In the genomic region with DNA sequence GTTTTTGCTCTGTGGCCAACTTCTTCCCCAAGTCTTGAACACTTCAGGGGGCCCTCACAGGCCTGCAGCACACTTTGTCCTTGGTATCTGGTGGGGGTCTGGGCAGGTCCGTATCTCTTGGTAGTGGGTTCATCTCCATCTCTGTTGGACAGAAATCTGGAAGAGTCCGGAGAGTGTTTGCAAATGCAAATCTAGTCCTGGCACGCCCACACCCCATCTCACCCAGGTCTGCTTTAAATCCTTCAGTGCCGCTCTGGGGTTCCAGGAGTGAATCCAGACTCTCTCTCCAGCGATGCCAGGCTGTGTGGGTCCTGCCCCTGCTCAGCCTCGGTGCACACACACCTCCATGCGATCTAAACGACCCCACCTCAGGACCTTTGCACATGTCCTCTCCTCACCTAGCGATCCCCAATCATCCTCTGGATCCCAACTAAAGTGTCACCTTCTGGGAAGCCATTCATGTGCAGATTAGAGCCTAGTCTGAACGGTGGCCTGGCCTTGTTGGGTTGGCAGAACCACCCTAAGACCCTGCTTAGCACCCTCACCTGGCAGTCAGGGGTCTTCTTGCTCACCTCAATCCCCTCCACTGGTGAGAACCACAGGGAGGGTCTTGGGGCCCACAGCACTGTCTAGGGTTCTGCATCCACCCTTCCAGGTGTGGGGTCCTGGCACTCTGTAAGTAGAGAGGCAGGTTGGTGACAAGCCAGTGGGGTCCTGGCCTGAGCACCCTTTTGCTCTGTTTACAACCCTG, we compare ENCODE assay signal across 21 cellular contexts.
DNase-seq lines count a peak whose midpoint lies in the region; ATAC-seq, FAIRE-seq and TF ChIP-seq lines count a peak whose summit lies in the region.
"Had no signal": no experiment of that assay in that cellular context is flagged by ENCODE, and none has a peak within 500 bp of the region (broad histone marks: within the 10 kb centered on the region; RNA-seq: fewer than 3 reads in every experiment).

No MANE protein-coding gene starts in this region.

- no peak for ATAC-seq in lung (ENCODE audit: insufficient read depth, low FRiP score)

- TF ChIP-seq CTCF in bronchial epithelial cell (IDR thresholded peaks at IDR 0.05; ENCODE audit: insufficient read depth, low read length, severe bottlenecking) = no peak
- no peak for TF ChIP-seq CTCF in lung (IDR thresholded peaks at IDR 0.05; ENCODE audit: control extremely low read depth, extremely low read depth)

- no peak overlapping the region for H3K27ac ChIP-seq in BLaER1
- H3K27ac ChIP-seq in lung (ENCODE audit: low read depth in 1 of 2, low read length in 1 of 2) = no peak overlapping the region

- DNase-seq in GM03348 (ENCODE audit: low spot score) (peak; percentile 2), bronchial epithelial cell (ENCODE audit: low read depth) (no peak), lung (ENCODE audit: low spot score) (peak; percentile 24), NCI-H748 (lab: John Stamatoyannopoulos, UW; ENCODE audit: unreplicated experiment) (no peak), superior temporal gyrus (ENCODE audit: extremely low spot score) (no peak), putamen (ENCODE audit: low spot score) (no peak)
- DNase-seq in stimulated activated CD4-positive, alpha-beta T cell treated with anti-CD3 and anti-CD28 coated beads, Interleukin-2, amount 100 ng/mL, for 24 hours = no peak
- DNase-seq: ACHN; AML-193; CD4-positive, alpha-beta T cell; DMS79 treated with DMSO at 0.1 percent for 48 hours; GOT3; HFFc6; KBM-7; MV-4-11; NCI-H1417 treated with DMSO at 0.1 percent for 48 hours; NCI-H2029; NCI-H446 treated with DMSO at 0.1 percent for 48 hours; NCI-H748 treated with DMSO at 0.1 percent for 48 hours had no signal

- no peak overlapping the region for H3K9ac ChIP-seq in BLaER1

- H3K36me3 ChIP-seq in BLaER1 (peaks cover 99% of the 10 kb centered on the region), bronchial epithelial cell (ENCODE audit: control insufficient read depth, insufficient read depth, low read length) (no peaks in the 10 kb centered on the region), lung (ENCODE audit: control insufficient read depth in 2 of 2, insufficient read depth in 2 of 2, low read length in 2 of 2) (no peaks in the 10 kb centered on the region)

- WGBS in lung, 2 donors = 86 to 90% methylated on average over 10 of the region's 10 CpGs

- peak overlapping the region; percentile 73; the same call in 1 of the 2 replicates for H3K4me2 ChIP-seq in BLaER1

- peak; percentile 13 for FAIRE-seq in bronchial epithelial cell (lab: Jason Lieb, UNC)
- FAIRE-seq: GM12891 had no signal

- H3K9me3 ChIP-seq in BLaER1 (no peaks in the 10 kb centered on the region), lung (ENCODE audit: control insufficient read depth in 2 of 2, insufficient read depth in 1 of 2, low read length in 1 of 2) (no peaks in the 10 kb centered on the region)

- peaks cover 100% of the 10 kb centered on the region for H4K20me1 ChIP-seq in BLaER1

- H3K4me3 ChIP-seq in BLaER1 (no peak overlapping the region), bronchial epithelial cell (ENCODE audit: low read depth, low read length) (no peak overlapping the region), lung (no peak overlapping the region)

- no peaks in the 10 kb centered on the region for H3K27me3 ChIP-seq in BLaER1
- H3K27me3 ChIP-seq in bronchial epithelial cell (ENCODE audit: control insufficient read depth, insufficient read depth, low read length) = no peaks in the 10 kb centered on the region
- no peaks in the 10 kb centered on the region for H3K27me3 ChIP-seq in lung (ENCODE audit: control insufficient read depth, insufficient read depth)

- H3K4me1 ChIP-seq in BLaER1 (peaks cover 100% of the 10 kb centered on the region), lung (ENCODE audit: control insufficient read depth in 2 of 2, insufficient read depth in 2 of 2, low read length in 2 of 2) (peaks cover 8 to 9% of the 10 kb centered on the region in 2 donors)

Comparison
In these comparisons a context has a peak if more than half of its experiments do, and no peak if none do; other contexts are left out.
1. DNase-seq: peak in GM03348 (single experiment) and lung (single experiment); none in bronchial epithelial cell (single experiment), NCI-H748 (single experiment), stimulated activated CD4-positive, alpha-beta T cell treated with anti-CD3 and anti-CD28 coated beads, Interleukin-2, amount 100 ng/mL, for 24 hours (0 of 2), superior temporal gyrus (single experiment) and putamen (single experiment).